In genomic region chr5:74074111-74074510, GRCh38 we compare ENCODE assay signal across 24 cellular contexts.
"Had no signal": no experiment of that assay in that cellular context is flagged by ENCODE, and none has a peak within 500 bp of the region (broad histone marks: within the 10 kb centered on the region; RNA-seq: fewer than 3 reads in every experiment).

No MANE protein-coding gene starts in this region.

- H3K9me3 Mint-ChIP-seq: immature natural killer cell had no signal

- H3K4me3 Mint-ChIP-seq: immature natural killer cell had no signal

- DNase-seq: dermis blood vessel endothelial cell; dorsolateral prefrontal cortex; effector CD4-positive, alpha-beta T cell; effector memory CD4-positive, alpha-beta T cell; foreskin keratinocyte; heart left ventricle; hypothalamus; immature natural killer cell; islet precursor cell; kidney; kidney glomerular epithelial cell; left colon; left ventricle myocardium inferior; lower lobe of right lung; mesenchymal stem cell; midbrain had no signal

- FAIRE-seq: colon, endothelial cell of umbilical vein, frontal cortex, kidney had no signal

- H3K27ac ChIP-seq: coronary artery, dorsolateral prefrontal cortex, esophagus muscularis mucosa, foreskin keratinocyte, gastroesophageal sphincter, heart left ventricle, hepatocyte, left ventricle myocardium inferior, lower lobe of right lung had no signal

- H3K4me1 ChIP-seq: esophagus muscularis mucosa, foreskin keratinocyte, gastroesophageal sphincter, left ventricle myocardium inferior, lower lobe of right lung had no signal

- H3K27ac Mint-ChIP-seq: immature natural killer cell had no signal

- H3K27me3 ChIP-seq: dorsolateral prefrontal cortex, esophagus muscularis mucosa, foreskin keratinocyte, gastroesophageal sphincter, heart left ventricle, hepatocyte had no signal

- H3K79me2 ChIP-seq: hepatocyte had no signal

- H3K36me3 Mint-ChIP-seq: immature natural killer cell had no signal

- H3K36me3 ChIP-seq: esophagus muscularis mucosa, gastroesophageal sphincter, heart left ventricle, left ventricle myocardium inferior, lower lobe of right lung had no signal

- H3K9me3 ChIP-seq: esophagus muscularis mucosa, gastroesophageal sphincter, heart left ventricle, left ventricle myocardium inferior, lower lobe of right lung had no signal

- H3K4me1 Mint-ChIP-seq: immature natural killer cell had no signal

- H2AFZ ChIP-seq: hepatocyte had no signal

- ATAC-seq: foreskin keratinocyte, gastroesophageal sphincter, heart left ventricle, left colon, left lobe of liver had no signal

- H3K4me3 ChIP-seq: coronary artery, dorsolateral prefrontal cortex, esophagus muscularis mucosa, gastroesophageal sphincter, heart left ventricle, hepatocyte, left ventricle myocardium inferior, lower lobe of right lung had no signal

- H3K4me2 ChIP-seq: hepatocyte had no signal
